9 cellular contexts compared by ENCODE assay signal in the genomic region with DNA sequence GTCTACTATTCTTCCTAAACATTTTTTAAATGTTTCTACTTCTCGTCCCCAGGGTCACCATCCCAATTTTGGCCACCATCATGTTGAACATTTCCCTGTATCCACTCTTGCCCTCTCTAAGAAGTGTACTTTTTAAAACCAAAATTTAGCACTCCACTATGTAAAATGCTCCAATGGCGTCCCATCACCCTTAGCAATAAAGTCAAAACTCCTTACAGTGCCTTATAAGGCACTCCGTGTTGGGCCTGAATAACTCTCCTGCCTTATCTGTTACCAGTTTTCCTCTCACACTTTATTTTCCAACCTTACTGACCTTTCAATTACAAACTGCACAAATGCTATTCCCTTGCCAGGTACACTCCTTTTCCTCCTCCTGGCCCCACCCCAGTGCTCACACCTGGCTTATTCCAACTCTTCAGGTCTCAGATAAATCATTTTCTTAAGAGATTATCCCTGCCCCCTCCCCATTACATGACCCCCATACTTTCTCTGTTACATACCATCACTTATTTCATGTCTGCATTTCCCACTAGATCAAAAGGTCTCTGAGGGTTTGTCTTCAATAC. TPM values are rescaled to one million over a fixed set of nuclear protein-coding genes. Genes with fewer than 3 reads are reported as not detected.
DNase-seq lines count a peak whose midpoint lies in the region; TF ChIP-seq lines count a peak whose summit lies in the region.
"Had no signal": no experiment of that assay in that cellular context is flagged by ENCODE, and none has a peak within 500 bp of the region (broad histone marks: within the 10 kb centered on the region; RNA-seq: fewer than 3 reads in every experiment).

No MANE protein-coding gene starts in this region.

- H3K4me3 ChIP-seq in BLaER1 treated with 17β-estradiol and CSF1 and Interleukin-3, amounts not matched to agents 10 nM and 100 nM, result peak overlapping the region; percentile 67 to 83 (median 74)
- H3K4me3 ChIP-seq in LNCaP clone FGC (ENCODE audit: low read depth, low read length), result peak overlapping the region; percentile 87

- peaks cover 0 to 9% (median 7%) of the 10 kb centered on the region in 11 experiments; a peak in 19 of 22 replicates for H3K36me3 ChIP-seq in BLaER1 treated with 17β-estradiol and CSF1 and Interleukin-3, amounts not matched to agents 10 nM and 100 nM

- no peaks in the 10 kb centered on the region for H3K9me3 Mint-ChIP-seq in dendritic cell treated with granulocyte-macrophage colony-stimulating factor and Interleukin-4, amounts not matched to agents 40 ng/mL and 50 ng/mL, for 4 days
- peaks cover 8% of the 10 kb centered on the region for H3K9me3 Mint-ChIP-seq in neural crest cell

- peak overlapping the region; percentile 68 to 85 (median 80) for H3K4me2 ChIP-seq in BLaER1 treated with 17β-estradiol and CSF1 and Interleukin-3, amounts not matched to agents 10 nM and 100 nM

- no peaks in the 10 kb centered on the region for H4K20me1 ChIP-seq in BLaER1 treated with 17β-estradiol and CSF1 and Interleukin-3, amounts not matched to agents 10 nM and 100 nM

- H3K9me3 ChIP-seq in BLaER1 treated with 17β-estradiol and CSF1 and Interleukin-3, amounts not matched to agents 10 nM and 100 nM (replicated peaks in 1 of 11), result no peaks in the 10 kb centered on the region

- H3K4me1 Mint-ChIP-seq in dendritic cell treated with granulocyte-macrophage colony-stimulating factor and Interleukin-4, amounts not matched to agents 40 ng/mL and 50 ng/mL, for 4 days (ENCODE audit: low read depth), result peaks cover 19% of the 10 kb centered on the region
- peaks cover 35% of the 10 kb centered on the region for H3K4me1 Mint-ChIP-seq in neural crest cell

- peaks cover 0 to 12% (median 4%) of the 10 kb centered on the region in 11 experiments; a peak in 6 of 22 replicates for H3K27me3 ChIP-seq in BLaER1 treated with 17β-estradiol and CSF1 and Interleukin-3, amounts not matched to agents 10 nM and 100 nM

- no peak for DNase-seq in LNCaP clone FGC (ENCODE audit: low read depth)
- no peak for DNase-seq in neural crest cell (ENCODE audit: low read depth, low spot score)
- no peak for DNase-seq in HPDE6-E6E7 (ENCODE audit: extremely low spot score)
- DNase-seq in stimulated activated CD4-positive, alpha-beta T cell treated with anti-CD3 and anti-CD28 coated beads, Interleukin-15, amount 100 ng/mL, for 24 hours, result no peak
- DNase-seq in AG20443 (ENCODE audit: low spot score), result no peak
- DNase-seq in SW 1271 (lab: John Stamatoyannopoulos, UW), result no peak
- DNase-seq: effector CD4-positive, alpha-beta T cell had no signal

- H3K4me3 Mint-ChIP-seq in dendritic cell treated with granulocyte-macrophage colony-stimulating factor and Interleukin-4, amounts not matched to agents 40 ng/mL and 50 ng/mL, for 4 days, result peak overlapping the region; percentile 35
- H3K4me3 Mint-ChIP-seq in neural crest cell, result peak overlapping the region; percentile 89

- peaks cover 11 to 20% (median 15%) of the 10 kb centered on the region in 10 experiments for H3K4me1 ChIP-seq in BLaER1 treated with 17β-estradiol and CSF1 and Interleukin-3, amounts not matched to agents 10 nM and 100 nM

- intact Hi-C loops in dendritic cell treated with granulocyte-macrophage colony-stimulating factor and Interleukin-4, amounts not matched to agents 40 ng/mL and 50 ng/mL, for 4 days (cut with micrococcal nuclease), result loop anchor here (5.0 to 10.0 kb wide), 3 partner anchors 108 to 334 kb away; a partner anchor contains a TSS

- H3K27ac ChIP-seq in BLaER1 treated with 17β-estradiol and CSF1 and Interleukin-3, amounts not matched to agents 10 nM and 100 nM, result peak overlapping the region in 8 of 11 experiments; percentile 86 to 93 (median 91); a peak in 4 of 22 replicates

- peak overlapping the region; percentile 86 to 96 (median 90); a peak in 15 of 22 replicates for H3K9ac ChIP-seq in BLaER1 treated with 17β-estradiol and CSF1 and Interleukin-3, amounts not matched to agents 10 nM and 100 nM

- TF ChIP-seq CTCF in LNCaP clone FGC (IDR thresholded peaks at IDR 0.05; ENCODE audit: control insufficient read depth, extremely low read depth, insufficient read depth) (no peak), neural crest cell (conservative IDR thresholded peaks at IDR 0.05) (no peak)

- H3K27ac Mint-ChIP-seq in dendritic cell treated with granulocyte-macrophage colony-stimulating factor and Interleukin-4, amounts not matched to agents 40 ng/mL and 50 ng/mL, for 4 days, result peak overlapping the region; percentile 93
- H3K27ac Mint-ChIP-seq in neural crest cell (ENCODE audit: unreplicated experiment), result no peak overlapping the region

- no peaks in the 10 kb centered on the region for H3K27me3 Mint-ChIP-seq in dendritic cell treated with granulocyte-macrophage colony-stimulating factor and Interleukin-4, amounts not matched to agents 40 ng/mL and 50 ng/mL, for 4 days
- no peaks in the 10 kb centered on the region for H3K27me3 Mint-ChIP-seq in neural crest cell (ENCODE audit: low read depth)

- peaks cover 24% of the 10 kb centered on the region for H3K36me3 Mint-ChIP-seq in dendritic cell treated with granulocyte-macrophage colony-stimulating factor and Interleukin-4, amounts not matched to agents 40 ng/mL and 50 ng/mL, for 4 days (ENCODE audit: low read depth)
- peaks cover 22% of the 10 kb centered on the region for H3K36me3 Mint-ChIP-seq in neural crest cell (ENCODE audit: low read depth)

RNA-seq across cellular contexts. Expression of a gene that starts 1.3 kb away (rescaled TPM):
- 21.7 and 23.3 TPM in 2 replicates for total RNA-seq in neural crest cell
